9 cellular contexts compared by ENCODE assay signal in genomic region chr11:130478204-130478701, GRCh38. TPM values are rescaled to one million over a fixed set of nuclear protein-coding genes. Genes with fewer than 3 reads are reported as not detected.
A peak's percentile ranks its signal among the peaks of the same experiment; 100 is the strongest.
DNase-seq lines count a peak whose midpoint lies in the region; ATAC-seq and TF ChIP-seq lines count a peak whose summit lies in the region.
"Had no signal": no experiment of that assay in that cellular context is flagged by ENCODE, and none has a peak within 500 bp of the region (broad histone marks: within the 10 kb centered on the region; RNA-seq: fewer than 3 reads in every experiment).

No MANE protein-coding gene starts in this region.

- no peak for TF ChIP-seq POLR2A in HCT116 (IDR thresholded peaks at IDR 0.05; ENCODE audit: borderline replicate concordance, extremely low read depth, insufficient read depth, insufficient read length)

- RAD21 ChIA-PET in HCT116 (lab: Charles Lee; ENCODE audit: low non-redundant PET in 1 of 2, low total read pairs in 2 of 2, uncharacterized antibody in 2 of 2, unreplicated experiment in 2 of 2) = no interaction called here

- peak overlapping the region; percentile 66 for H3K4me2 ChIP-seq in HCT116 (ENCODE audit: low read length)

- H3K79me2 ChIP-seq in HCT116 (ENCODE audit: insufficient read depth, low read length) = no peaks in the 10 kb centered on the region

- H4K20me1 ChIP-seq in HCT116 (ENCODE audit: insufficient read depth) = no peaks in the 10 kb centered on the region

- CTCF ChIA-PET in HCT116 (lab: Charles Lee) = no interaction called here

- in situ Hi-C loops in astrocyte of the cerebellum (cut with HindIII; ENCODE audit: low sequenced_read_pairs) = no loop called here

- intact Hi-C loops in HCT116 (cut with micrococcal nuclease) = no loop called here

- no TSS peak for BruUV-seq in HCT116 (replicated peaks; lab: Mats Ljungman, UMichigan)

- POLR2A ChIA-PET in HCT116 (lab: Charles Lee) = no interaction called here

- no peak overlapping the region for H3K27ac ChIP-seq in HCT116 (ENCODE audit: low read depth, low read length)
- peak overlapping the region; percentile 98 for H3K27ac ChIP-seq in subcutaneous abdominal adipose tissue (ENCODE audit: low read depth, low read length)

- H3K4me3 ChIP-seq in HCT116 (replicated peaks in 1 of 2; ENCODE audit: low read depth in 1 of 2, low read length in 2 of 2) (peak overlapping the region in 1 of 2 experiments; percentile 8; a peak in 1 of 4 replicates), astrocyte of the cerebellum (ENCODE audit: low read depth, low read length) (no peak overlapping the region), subcutaneous abdominal adipose tissue (ENCODE audit: low read depth in 1 of 5, low read length in 5 of 5) (no peak overlapping the region)

- H3K4me1 ChIP-seq in HCT116 (ENCODE audit: control insufficient read depth in 1 of 2, insufficient read depth in 2 of 2, low read length in 2 of 2) (peaks cover 8 to 15% of the 10 kb centered on the region in 2 experiments; a peak in 3 of 4 replicates), subcutaneous abdominal adipose tissue (ENCODE audit: control insufficient read depth in 5 of 5, insufficient read depth in 5 of 5, low read length in 5 of 5) (peaks cover 18 to 58% (median 42%) of the 10 kb centered on the region in 5 donors)

- TF ChIP-seq CTCF in HCT116 (IDR thresholded peaks at IDR 0.05 in 2 of 3, conservative IDR thresholded peaks at IDR 0.05 in 1 of 3; ENCODE audit: borderline replicate concordance in 1 of 3, insufficient read depth in 1 of 3, low read depth in 2 of 3, low read length in 2 of 3) = no peak
- no peak for TF ChIP-seq CTCF in astrocyte of the cerebellum (IDR thresholded peaks at IDR 0.05; ENCODE audit: low read depth, low read length, missing control alignments)

- no peak overlapping the region for H3K9ac ChIP-seq in HCT116 (ENCODE audit: low read length)
- H3K9ac ChIP-seq in subcutaneous abdominal adipose tissue (ENCODE audit: low read length in 5 of 5) = peak overlapping the region in 3 of 5 donors; percentile 11 to 68 (median 62)

- H3K27me3 ChIP-seq in HCT116 (ENCODE audit: insufficient read depth, low read length) (no peaks in the 10 kb centered on the region), subcutaneous abdominal adipose tissue (ENCODE audit: control insufficient read depth in 5 of 5, insufficient read depth in 4 of 5, low read length in 5 of 5) (no peaks in the 10 kb centered on the region)

- no peaks in the 10 kb centered on the region for H3K9me2 ChIP-seq in HCT116 (ENCODE audit: insufficient read depth)

- DNase-seq in HCT116 (ENCODE audit: low read depth, low spot score) (no peak), astrocyte of the cerebellum (ENCODE audit: low read depth) (peak; percentile 56), iris pigment epithelial cell (ENCODE audit: low read depth) (peak; percentile 77), NCI-H526 treated with DMSO at 0.1 percent for 48 hours (lab: John Stamatoyannopoulos, UW) (no peak), NCI-H2029 (lab: John Stamatoyannopoulos, UW) (no peak)

- H3K9me3 ChIP-seq in HCT116 (ENCODE audit: control insufficient read depth in 1 of 2, insufficient read depth in 1 of 2, low read depth in 1 of 2, low read length in 2 of 2) (no peaks in the 10 kb centered on the region), subcutaneous abdominal adipose tissue (ENCODE audit: control insufficient read depth in 5 of 5, low read length in 5 of 5) (no peaks in the 10 kb centered on the region)

- H2AFZ ChIP-seq in HCT116 (ENCODE audit: low read depth, low read length, poor library complexity, severe bottlenecking) = peak overlapping the region; percentile 52

- no peaks in the 10 kb centered on the region for H3K36me3 ChIP-seq in HCT116 (ENCODE audit: control insufficient read depth in 1 of 2, insufficient read depth in 2 of 2, low read length in 2 of 2)
- H3K36me3 ChIP-seq in subcutaneous abdominal adipose tissue (ENCODE audit: control insufficient read depth in 5 of 5, insufficient read depth in 5 of 5, low read length in 5 of 5) = peaks cover 0 to 37% (median 33%) of the 10 kb centered on the region in 5 donors

- TF ChIP-seq RAD21 in HCT116 (IDR thresholded peaks at IDR 0.05; ENCODE audit: low read depth) = no peak

- ATAC-seq in HCT116 (peak; percentile 71), HG03457 (IDR thresholded peaks at IDR 0.05; ENCODE audit: unreplicated experiment) (no peak), HG02981 (IDR thresholded peaks at IDR 0.05; ENCODE audit: unreplicated experiment) (no peak)

TF ChIP-seq in HCT116, 20 proteins besides CTCF, POLR2A, EP300 and RAD21:
- no peak for TF ChIP-seq REST (IDR thresholded peaks at IDR 0.05; ENCODE audit: low read depth)
- TF ChIP-seq MAX (IDR thresholded peaks at IDR 0.05) = no peak
- TF ChIP-seq CEBPB (IDR thresholded peaks at IDR 0.05; ENCODE audit: low read depth) = no peak
- TF ChIP-seq JUND (IDR thresholded peaks at IDR 0.05) = no peak
- TF ChIP-seq SP1 (IDR thresholded peaks at IDR 0.05; ENCODE audit: low read depth) = no peak
- TF ChIP-seq EZH2phosphoT487 (IDR thresholded peaks at IDR 0.05; ENCODE audit: borderline replicate concordance) = no peak
- TF ChIP-seq SIN3A (IDR thresholded peaks at IDR 0.05; ENCODE audit: low read depth) = no peak
- TF ChIP-seq EGR1 (IDR thresholded peaks at IDR 0.05; ENCODE audit: low read depth) = no peak
- no peak for TF ChIP-seq YY1 (IDR thresholded peaks at IDR 0.05; ENCODE audit: extremely low read depth, insufficient replicate concordance, low read depth, low read length)
- no peak for TF ChIP-seq ZFX (IDR thresholded peaks at IDR 0.05)
- no peak for TF ChIP-seq FOSL1 (IDR thresholded peaks at IDR 0.05; ENCODE audit: low read depth)
- TF ChIP-seq CBX3 (IDR thresholded peaks at IDR 0.05; ENCODE audit: low read depth) = no peak
- no peak for TF ChIP-seq ZBTB33 (IDR thresholded peaks at IDR 0.05; ENCODE audit: extremely low read depth, insufficient replicate concordance, low read length)
- no peak for TF ChIP-seq ZNF274 (IDR thresholded peaks at IDR 0.05; ENCODE audit: low read depth, low read length)

RNA-seq across cellular contexts. Expression of gene ADAMTS15, which starts 29.8 kb away (rescaled TPM):
- total RNA-seq in HCT116 (2021; ENCODE audit: unreplicated experiment) = 0.44 TPM
- 0.20 and 0.22 TPM in 2 replicates for polyA plus RNA-seq in HCT116 (2012)

RNA-seq across cellular contexts. Expression of gene ADAMTS8, which starts 49.8 kb away (rescaled TPM):
- total RNA-seq in HCT116 (2021; ENCODE audit: unreplicated experiment) = 0.07 TPM
- polyA plus RNA-seq in HCT116 (2012) = not detected in 2 replicates
- polyA plus RNA-seq: keratinocyte had no signal

Comparison
In these comparisons a context has a peak if more than half of its experiments do, and no peak if none do; other contexts are left out.
1. DNase-seq: peak in astrocyte of the cerebellum (single experiment) and iris pigment epithelial cell (single experiment); none in HCT116 (single experiment), NCI-H526 treated with DMSO at 0.1 percent for 48 hours (single experiment) and NCI-H2029 (single experiment).